ENCODE assay signal across 8 cellular contexts in the genomic region with DNA sequence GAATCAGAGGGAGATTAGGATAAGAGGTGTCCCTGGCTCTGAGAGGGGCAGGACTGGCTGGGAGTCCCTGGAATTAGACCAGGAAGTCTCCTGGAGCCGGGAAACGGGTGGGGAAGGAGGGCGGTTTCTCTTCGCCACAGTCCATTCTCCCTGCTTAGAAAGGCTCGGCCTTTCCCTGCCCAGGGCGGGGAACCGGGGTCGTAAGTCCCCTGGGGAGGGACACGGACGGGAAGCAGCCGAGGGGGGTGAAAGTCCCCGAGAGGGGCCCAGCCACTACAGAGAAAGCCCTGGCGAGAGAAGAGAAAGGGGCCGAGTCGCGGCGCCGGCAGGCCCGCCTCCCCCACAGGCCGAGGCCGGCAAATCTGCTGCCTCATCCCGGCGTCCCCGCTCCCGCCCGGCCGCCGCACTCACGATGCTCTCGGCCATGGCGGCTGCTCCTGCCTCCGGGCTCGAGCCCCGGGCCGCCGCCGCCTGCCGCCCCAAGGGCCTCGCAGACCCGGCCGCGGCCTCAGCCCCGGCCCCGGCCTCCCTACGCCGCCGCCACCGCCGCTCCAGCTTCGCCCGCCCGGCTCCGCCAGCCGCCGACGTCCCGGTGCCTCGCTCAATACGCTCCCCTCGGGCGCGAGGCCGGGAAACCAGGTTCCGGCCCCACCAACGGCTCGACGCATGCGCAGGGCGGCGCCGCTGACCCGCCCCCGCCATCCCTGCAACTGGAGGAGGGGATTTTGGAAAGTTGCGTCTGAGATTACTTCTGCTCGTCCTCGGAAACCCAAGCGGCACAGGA. TPM values are rescaled to one million over a fixed set of nuclear protein-coding genes. Genes with fewer than 3 reads are reported as not detected.
DNase-seq lines count a peak whose midpoint lies in the region; ATAC-seq and TF ChIP-seq lines count a peak whose summit lies in the region.

A gene (minus strand): TSS at position 608 of the 784 bp plus-strand sequence. CDS start 182 bp downstream, at position 426.
A gene (plus strand): TSS at position 692 of the 784 bp plus-strand sequence. CDS start 5,217 bp downstream, outside the sequence.

- H3K4me1 Mint-ChIP-seq in activated T-helper 2 cell treated with anti-CD3 and anti-CD28 coated beads, Interferon-gamma antibody, Interleukin-2, Interleukin-4, amounts not matched to agents 10 μg/mL and 5 μg/mL and 100 μg/mL, durations not matched to agents 14 hours and 24 hours and 36 hours (ENCODE audit: low read depth), result peaks cover 13% of the 10 kb centered on the region
- H3K4me1 Mint-ChIP-seq in natural killer cell treated with Interleukin-12 subunit alpha and Interleukin-12 subunit beta and Interleukin-15 and Interleukin-18, amount 100 ng/mL, for 72 hours (ENCODE audit: low read depth in 2 of 2), result peaks cover 9 to 15% of the 10 kb centered on the region in 2 donors

- H3K27ac Mint-ChIP-seq in activated T-helper 2 cell treated with anti-CD3 and anti-CD28 coated beads, Interferon-gamma antibody, Interleukin-2, Interleukin-4, amounts not matched to agents 10 μg/mL and 5 μg/mL and 100 μg/mL, durations not matched to agents 14 hours and 24 hours and 36 hours, result peak within 1 kb of the TSS; percentile 75
- H3K27ac Mint-ChIP-seq in natural killer cell treated with Interleukin-12 subunit alpha and Interleukin-12 subunit beta and Interleukin-15 and Interleukin-18, amount 100 ng/mL, for 72 hours, result peak within 1 kb of the TSS; percentile 92 to 95

- peak; percentile 68 for ATAC-seq in GM21576 (IDR thresholded peaks at IDR 0.05; ENCODE audit: unreplicated experiment)
- ATAC-seq in natural killer cell treated with Interleukin-12 subunit alpha and Interleukin-12 subunit beta and Interleukin-15 and Interleukin-18, amount 100 ng/mL, for 72 hours, result peak; percentile 94 to 96

- H3K4me3 ChIP-seq in KMS-11 (IDR thresholded peaks at IDR 0.05; ENCODE audit: insufficient read depth, low read depth, low read length), result no peak within 1 kb of the TSS
- peak within 1 kb of the TSS; percentile 93 for H3K4me3 ChIP-seq in fibroblast of pulmonary artery (replicated peaks; ENCODE audit: low read depth, low read length)

- intact Hi-C loops in activated T-helper 2 cell treated with anti-CD3 and anti-CD28 coated beads, Interferon-gamma antibody, Interleukin-2, Interleukin-4, amounts not matched to agents 10 μg/mL and 5 μg/mL and 100 μg/mL, durations not matched to agents 14 hours and 24 hours and 36 hours (cut with micrococcal nuclease), result loop anchor here (2.0 kb wide), 1 partner anchor 30 kb away; a partner anchor contains a TSS

- DNase-seq in DMS 273 treated with DMSO at 0.1 percent for 48 hours (lab: John Stamatoyannopoulos, UW) (peak; percentile 55), RKO (ENCODE audit: low spot score) (peak; percentile 83), fibroblast of pulmonary artery (ENCODE audit: low read depth) (peak; percentile 88)
- peak; percentile 80 for DNase-seq in activated T-helper 2 cell treated with anti-CD3 and anti-CD28 coated beads, Interferon-gamma antibody, Interleukin-2, Interleukin-4, amounts not matched to agents 10 μg/mL and 5 μg/mL and 100 μg/mL, durations not matched to agents 14 hours and 24 hours and 36 hours (ENCODE audit: low spot score)
- DNase-seq in natural killer cell treated with Interleukin-12 subunit alpha and Interleukin-12 subunit beta and Interleukin-15 and Interleukin-18, amount 100 ng/mL, for 72 hours (ENCODE audit: low spot score), result peak; percentile 90
- DNase-seq in stimulated activated naive CD4-positive, alpha-beta T cell treated with Interleukin-2 at 50 U/mL for 16 hours (lab: John Stamatoyannopoulos, UW), result peak; percentile 71

- H2AFZ ChIP-seq in KMS-11 (ENCODE audit: low read depth), result peak within 1 kb of the TSS; percentile 76

- H3K9ac ChIP-seq in KMS-11, result peak within 1 kb of the TSS; percentile 89

- no peaks in the 10 kb centered on the region for H3K9me3 Mint-ChIP-seq in activated T-helper 2 cell treated with anti-CD3 and anti-CD28 coated beads, Interferon-gamma antibody, Interleukin-2, Interleukin-4, amounts not matched to agents 10 μg/mL and 5 μg/mL and 100 μg/mL, durations not matched to agents 14 hours and 24 hours and 36 hours
- no peaks in the 10 kb centered on the region for H3K9me3 Mint-ChIP-seq in natural killer cell treated with Interleukin-12 subunit alpha and Interleukin-12 subunit beta and Interleukin-15 and Interleukin-18, amount 100 ng/mL, for 72 hours

- peaks cover 20% of the 10 kb centered on the region for H3K4me1 ChIP-seq in KMS-11 (ENCODE audit: low read depth, poor library complexity, severe bottlenecking)

- H4K20me1 ChIP-seq in KMS-11 (ENCODE audit: insufficient read depth), result 0 out of 2 replicates have a peak, but pooled peaks cover 11% of the 10 kb centered on the region

- H3K4me2 ChIP-seq in KMS-11, result peak within 1 kb of the TSS; percentile 67

- H3K27me3 Mint-ChIP-seq in activated T-helper 2 cell treated with anti-CD3 and anti-CD28 coated beads, Interferon-gamma antibody, Interleukin-2, Interleukin-4, amounts not matched to agents 10 μg/mL and 5 μg/mL and 100 μg/mL, durations not matched to agents 14 hours and 24 hours and 36 hours (ENCODE audit: low read depth), result no peaks in the 10 kb centered on the region
- no peaks in the 10 kb centered on the region for H3K27me3 Mint-ChIP-seq in natural killer cell treated with Interleukin-12 subunit alpha and Interleukin-12 subunit beta and Interleukin-15 and Interleukin-18, amount 100 ng/mL, for 72 hours

- peaks cover 50% of the 10 kb centered on the region for H3K79me2 ChIP-seq in KMS-11 (ENCODE audit: insufficient read depth, low read depth)

- peak within 1 kb of the TSS; percentile 94 for H3K4me3 Mint-ChIP-seq in activated T-helper 2 cell treated with anti-CD3 and anti-CD28 coated beads, Interferon-gamma antibody, Interleukin-2, Interleukin-4, amounts not matched to agents 10 μg/mL and 5 μg/mL and 100 μg/mL, durations not matched to agents 14 hours and 24 hours and 36 hours (ENCODE audit: low read depth)
- peak within 1 kb of the TSS; percentile 98 for H3K4me3 Mint-ChIP-seq in natural killer cell treated with Interleukin-12 subunit alpha and Interleukin-12 subunit beta and Interleukin-15 and Interleukin-18, amount 100 ng/mL, for 72 hours

- H3K36me3 Mint-ChIP-seq in activated T-helper 2 cell treated with anti-CD3 and anti-CD28 coated beads, Interferon-gamma antibody, Interleukin-2, Interleukin-4, amounts not matched to agents 10 μg/mL and 5 μg/mL and 100 μg/mL, durations not matched to agents 14 hours and 24 hours and 36 hours (ENCODE audit: low read depth), result peaks cover 13% of the 10 kb centered on the region
- H3K36me3 Mint-ChIP-seq in natural killer cell treated with Interleukin-12 subunit alpha and Interleukin-12 subunit beta and Interleukin-15 and Interleukin-18, amount 100 ng/mL, for 72 hours, result peaks cover 5% of the 10 kb centered on the region

- no peaks in the 10 kb centered on the region for H3K27me3 ChIP-seq in KMS-11 (ENCODE audit: insufficient read depth, low read depth)

- peak within 1 kb of the TSS; percentile 82 for H3K27ac ChIP-seq in KMS-11

- TF ChIP-seq CTCF in KMS-11 (conservative IDR thresholded peaks at IDR 0.05; ENCODE audit: low read depth, low read length) (no peak), fibroblast of pulmonary artery (IDR thresholded peaks at IDR 0.05; ENCODE audit: low read length, missing control alignments) (no peak)

- no peaks in the 10 kb centered on the region for H3K36me3 ChIP-seq in KMS-11 (ENCODE audit: insufficient read depth)

RNA-seq across cellular contexts. Expression of the first gene that starts in this region (rescaled TPM):
- total RNA-seq in activated T-helper 2 cell treated with anti-CD3 and anti-CD28 coated beads, Interferon-gamma antibody, Interleukin-2, Interleukin-4, amounts not matched to agents 10 μg/mL and 5 μg/mL and 100 μg/mL, durations not matched to agents 14 hours and 24 hours and 36 hours, result 128 and 138 TPM in 2 replicates
- 100 to 1,000 TPM; 161 to 174 TPM for total RNA-seq in natural killer cell treated with Interleukin-12 subunit alpha and Interleukin-12 subunit beta and Interleukin-15 and Interleukin-18, amount 100 ng/mL, for 72 hours

RNA-seq across cellular contexts. Expression of the second gene that starts in this region (rescaled TPM):
- 0.30 and 0.44 TPM in 2 replicates for total RNA-seq in activated T-helper 2 cell treated with anti-CD3 and anti-CD28 coated beads, Interferon-gamma antibody, Interleukin-2, Interleukin-4, amounts not matched to agents 10 μg/mL and 5 μg/mL and 100 μg/mL, durations not matched to agents 14 hours and 24 hours and 36 hours
- under 1 TPM in 1 of 2 donors, not detected in 1; 0.50 TPM for total RNA-seq in natural killer cell treated with Interleukin-12 subunit alpha and Interleukin-12 subunit beta and Interleukin-15 and Interleukin-18, amount 100 ng/mL, for 72 hours
